8 cellular contexts compared by ENCODE assay signal in the genomic region with DNA sequence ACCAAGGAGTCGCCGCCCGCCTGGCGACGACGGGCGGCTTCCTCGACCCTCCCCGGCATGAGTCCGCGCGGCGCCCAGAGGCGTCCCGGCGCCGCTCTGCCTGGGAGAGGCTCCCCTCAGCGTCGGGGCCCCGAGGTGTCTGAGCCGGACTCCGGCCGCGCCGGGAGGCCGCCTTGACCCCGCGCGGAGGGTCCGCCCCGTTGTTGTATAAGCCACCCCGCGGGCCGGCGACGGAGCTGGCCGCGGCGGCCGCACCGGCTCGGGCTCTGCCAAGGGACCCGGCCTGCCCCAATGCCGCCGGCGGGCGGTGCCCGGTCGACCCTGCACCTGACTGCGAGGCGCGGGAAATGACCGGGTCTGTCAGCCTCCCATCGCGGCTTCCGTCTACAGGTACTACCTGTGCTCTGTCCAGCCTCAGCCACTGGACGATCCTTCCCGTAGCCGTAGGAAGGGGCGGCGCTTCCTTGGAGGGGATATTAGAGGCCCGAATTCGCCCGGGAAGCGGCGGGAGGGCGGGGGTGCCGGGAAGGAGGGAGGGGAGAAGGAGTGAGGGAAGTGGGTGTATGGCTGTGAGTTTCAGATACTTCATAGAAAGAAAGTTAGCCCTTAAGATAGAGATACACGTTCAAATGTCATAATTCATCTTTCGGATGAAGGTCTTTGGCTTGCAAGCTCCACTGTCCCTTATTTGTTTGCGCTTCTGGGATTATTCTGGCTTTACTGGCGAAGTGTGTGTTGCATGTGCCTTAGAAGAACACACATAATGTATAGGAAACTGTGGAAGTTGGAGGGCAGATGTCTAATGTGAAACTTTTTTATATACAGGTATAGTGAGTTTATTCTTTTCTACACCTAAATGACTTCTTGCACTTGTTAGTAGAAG. TPM values are rescaled to one million over a fixed set of nuclear protein-coding genes. Genes with fewer than 3 reads are reported as not detected.
DNase-seq lines count a peak whose midpoint lies in the region; ATAC-seq and TF ChIP-seq lines count a peak whose summit lies in the region.

No MANE protein-coding gene starts in this region.

- peak overlapping the region; percentile 91 for H3K4me3 Mint-ChIP-seq in natural killer cell

- H3K4me3 ChIP-seq in fibroblast of mammary gland (ENCODE audit: control insufficient read depth, low read depth, low read length), result peak overlapping the region; percentile 57
- peak overlapping the region; percentile 84 to 96 for H3K4me3 ChIP-seq in stomach smooth muscle (ENCODE audit: low read length in 2 of 2)

- H3K36me3 ChIP-seq in stomach smooth muscle (ENCODE audit: control insufficient read depth in 2 of 2, insufficient read depth in 2 of 2, low read length in 2 of 2), result no peaks in the 10 kb centered on the region

- intact Hi-C loops in natural killer cell (cut with micrococcal nuclease), result no loop called here

- peaks cover 27 to 41% of the 10 kb centered on the region in 2 donors for H3K4me1 Mint-ChIP-seq in natural killer cell

- H3K27ac ChIP-seq in stomach smooth muscle (ENCODE audit: low read length), result peak overlapping the region; percentile 66

- peak overlapping the region; percentile 84 to 90 for H3K9ac ChIP-seq in stomach smooth muscle (ENCODE audit: low read length in 2 of 2)

- H3K9me3 Mint-ChIP-seq in natural killer cell, result no peaks in the 10 kb centered on the region

- DNase-seq in 8988T, result peak; percentile 53
- peak; percentile 40 for DNase-seq in NCI-H774 (lab: John Stamatoyannopoulos, UW)
- DNase-seq in activated T-helper 1 cell treated with Interleukin-2 at 50 U/mL for 16 hours (ENCODE audit: low read depth), result peak; percentile 5
- DNase-seq in fibroblast of mammary gland (ENCODE audit: low read depth), result peak; percentile 17
- no peak for DNase-seq in natural killer cell

- no peaks in the 10 kb centered on the region for H3K27me3 Mint-ChIP-seq in natural killer cell (ENCODE audit: low read depth in 2 of 2)

- peaks cover 5% of the 10 kb centered on the region for H3K4me1 ChIP-seq in stomach smooth muscle (ENCODE audit: control insufficient read depth, insufficient read depth, low read length)

- H3K9me3 ChIP-seq in stomach smooth muscle (ENCODE audit: control insufficient read depth in 2 of 2, low read length in 2 of 2), result no peaks in the 10 kb centered on the region

- H3K27me3 ChIP-seq in stomach smooth muscle (ENCODE audit: control insufficient read depth in 1 of 2, insufficient read depth in 2 of 2, low read length in 2 of 2), result no peaks in the 10 kb centered on the region

- H3K27ac Mint-ChIP-seq in natural killer cell, result peak overlapping the region; percentile 88 to 97

- no peaks in the 10 kb centered on the region for H3K36me3 Mint-ChIP-seq in natural killer cell

- no peak for TF ChIP-seq CTCF in fibroblast of mammary gland (conservative IDR thresholded peaks at IDR 0.05; ENCODE audit: control insufficient read depth, insufficient read depth, low read depth, low read length)
- TF ChIP-seq CTCF in natural killer cell (IDR thresholded peaks at IDR 0.05), result peak; percentile 6

- ATAC-seq in GM18519 (IDR thresholded peaks at IDR 0.05; ENCODE audit: low FRiP score, unreplicated experiment), result peak; percentile 22
- ATAC-seq in HG03064 (IDR thresholded peaks at IDR 0.05; ENCODE audit: low read depth, unreplicated experiment), result peak; percentile 30
- ATAC-seq in natural killer cell, result peak; percentile 8 to 24 (median 14)

RNA-seq across cellular contexts. Expression of a gene that starts 0.6 kb away (rescaled TPM):
- 10 to 100 TPM; 14.1 to 58.6 (median 16.6) TPM for total RNA-seq in natural killer cell
